Comparison of ENCODE assay signal across 13 cellular contexts in genomic region chr2:134736167-134736885, GRCh38. TPM values are rescaled to one million over a fixed set of nuclear protein-coding genes. Genes with fewer than 3 reads are reported as not detected.
A peak's percentile ranks its signal among the peaks of the same experiment; 100 is the strongest.
DNase-seq lines count a peak whose midpoint lies in the region; ATAC-seq and TF ChIP-seq lines count a peak whose summit lies in the region.
"Had no signal": no experiment of that assay in that cellular context is flagged by ENCODE, and none has a peak within 500 bp of the region (broad histone marks: within the 10 kb centered on the region; RNA-seq: fewer than 3 reads in every experiment).

No MANE protein-coding gene starts in this region.

- in situ Hi-C loops in IMR-90 (cut with MboI; ENCODE audit: low sequenced_read_pairs) = no loop called here
- in situ Hi-C loops in GM13976 (cut with MboI; ENCODE audit: low sequenced_read_pairs, unreplicated experiment) = no loop called here

- no peak overlapping the region for H2BK15ac ChIP-seq in IMR-90 (ENCODE audit: low read depth, low read length)

- no peaks in the 10 kb centered on the region for H4K20me1 ChIP-seq in IMR-90 (ENCODE audit: insufficient read depth, low read length)

- H3K9ac ChIP-seq in IMR-90 (ENCODE audit: low read depth, low read length) = no peak overlapping the region

- no peak for TF ChIP-seq POLR2A in IMR-90 (IDR thresholded peaks at IDR 0.05; ENCODE audit: low read depth, low read length)

- no peak overlapping the region for H3K18ac ChIP-seq in IMR-90 (ENCODE audit: low read depth, low read length)

- H3K4me1 Mint-ChIP-seq in stimulated activated effector memory CD8-positive, alpha-beta T cell treated with anti-CD3 and anti-CD28 coated beads, Interleukin-12 subunit alpha, Interleukin-12 subunit beta, amount 100 ng/mL, for 72 hours = peaks cover 6% of the 10 kb centered on the region

- no CpG with 5 or more reads among the region's 3 CpGs for WGBS in IMR-90 (ENCODE audit: extremely low coverage in 2 of 2, insufficient read length in 1 of 2), 2 experiments

- H3K4me3 ChIP-seq in AG04449 (ENCODE audit: low read depth, low read length) (no peak overlapping the region), IMR-90 (ENCODE audit: insufficient read depth, low read depth, low read length) (no peak overlapping the region)
- H3K4me3 ChIP-seq: tibial artery had no signal

- no peak overlapping the region for H3K4me2 ChIP-seq in IMR-90 (ENCODE audit: low read depth, low read length)

- no peak overlapping the region for H3K27ac ChIP-seq in IMR-90 (ENCODE audit: insufficient read depth, low read length)
- H3K27ac ChIP-seq: tibial artery had no signal

- CTCF ChIA-PET in AG04449 (lab: Yijun Ruan, JAX) (no interaction called here), IMR-90 (lab: Yijun Ruan, JAX) (no interaction called here)

- H3K36me3 Mint-ChIP-seq in stimulated activated effector memory CD8-positive, alpha-beta T cell treated with anti-CD3 and anti-CD28 coated beads, Interleukin-12 subunit alpha, Interleukin-12 subunit beta, amount 100 ng/mL, for 72 hours = no peaks in the 10 kb centered on the region

- H2AK5ac ChIP-seq in IMR-90 (ENCODE audit: low read depth, low read length) = no peak overlapping the region

- no peak overlapping the region for H2BK5ac ChIP-seq in IMR-90 (ENCODE audit: low read depth, low read length, poor library complexity, severe bottlenecking)

- no peak for TF ChIP-seq RAD21 in IMR-90 (IDR thresholded peaks at IDR 0.05; ENCODE audit: low read length)

- intact Hi-C loops in IMR-90 (cut with micrococcal nuclease) = no loop called here

- no peak overlapping the region for H3K14ac ChIP-seq in IMR-90 (replicated peaks; ENCODE audit: low read depth, low read length)

- no peak overlapping the region for H3K23ac ChIP-seq in IMR-90 (ENCODE audit: low read depth, low read length)

- no peaks in the 10 kb centered on the region for H3K9me3 Mint-ChIP-seq in stimulated activated effector memory CD8-positive, alpha-beta T cell treated with anti-CD3 and anti-CD28 coated beads, Interleukin-12 subunit alpha, Interleukin-12 subunit beta, amount 100 ng/mL, for 72 hours

- H3K9me3 ChIP-seq in IMR-90 (ENCODE audit: control insufficient read depth, insufficient read depth, low read length) = no peaks in the 10 kb centered on the region

- no peaks in the 10 kb centered on the region for H3K27me3 ChIP-seq in IMR-90 (ENCODE audit: control insufficient read depth, insufficient read depth, low read length)
- H3K27me3 ChIP-seq: tibial artery had no signal

- dilution Hi-C loops in IMR-90 (cut with HindIII; ENCODE audit: low sequenced_read_pairs, unreplicated experiment) = no loop called here

- DNase-seq in AG04449 (ENCODE audit: low read depth, low spot score) (peak; percentile 7), IMR-90 (peak; percentile 50), T1000 (lab: John Stamatoyannopoulos, UW) (peak; percentile 29), glomerular endothelial cell (ENCODE audit: extremely low read depth, low read depth, low spot score) (peak; percentile 78), GM13976 (ENCODE audit: low spot score) (no peak), omental fat pad (ENCODE audit: low spot score) (no peak)
- no peak for DNase-seq in stimulated activated effector memory CD8-positive, alpha-beta T cell treated with anti-CD3 and anti-CD28 coated beads, Interleukin-12 subunit alpha, Interleukin-12 subunit beta, amount 100 ng/mL, for 72 hours (ENCODE audit: low spot score in 2 of 2)
- DNase-seq in stimulated activated naive CD4-positive, alpha-beta T cell treated with Interleukin-2 at 50 U/mL for 16 hours (lab: John Stamatoyannopoulos, UW) = no peak
- DNase-seq: GOT3; kidney; stimulated activated CD4-positive, alpha-beta T cell treated with anti-CD3 and anti-CD28 coated beads, Interleukin-15, amount 100 ng/mL, for 24 hours; tibial artery had no signal

- no peak overlapping the region for H2AFZ ChIP-seq in IMR-90 (replicated peaks; ENCODE audit: low read length, poor library complexity)

- H4K8ac ChIP-seq in IMR-90 (ENCODE audit: low read depth in 2 of 2, low read length in 2 of 2) = no peak overlapping the region

- BruUV-seq in IMR-90 (replicated peaks; lab: Mats Ljungman, UMichigan) = no TSS peak

- no peak overlapping the region for H3K4me3 Mint-ChIP-seq in stimulated activated effector memory CD8-positive, alpha-beta T cell treated with anti-CD3 and anti-CD28 coated beads, Interleukin-12 subunit alpha, Interleukin-12 subunit beta, amount 100 ng/mL, for 72 hours

- H4K5ac ChIP-seq in IMR-90 (ENCODE audit: low read depth, low read length) = no peak overlapping the region

- no peak overlapping the region for H2BK120ac ChIP-seq in IMR-90 (ENCODE audit: low read depth, low read length)

- ATAC-seq in IMR-90 (ENCODE audit: low read depth) = peak; percentile 60
- ATAC-seq in stimulated activated effector memory CD8-positive, alpha-beta T cell treated with anti-CD3 and anti-CD28 coated beads, Interleukin-12 subunit alpha, Interleukin-12 subunit beta, amount 100 ng/mL, for 72 hours = no peak
- ATAC-seq in omental fat pad (ENCODE audit: low FRiP score) = no peak

- no peak overlapping the region for H2BK20ac ChIP-seq in IMR-90 (ENCODE audit: low read depth, low read length)

- TF ChIP-seq CTCF in AG04449 (IDR thresholded peaks at IDR 0.05; ENCODE audit: insufficient read depth, low read length, missing control alignments) (no peak), IMR-90 (conservative IDR thresholded peaks at IDR 0.05; ENCODE audit: low read depth, low read length) (no peak), GM13976 (IDR thresholded peaks at IDR 0.05; ENCODE audit: borderline replicate concordance, control extremely low read depth, extremely low read depth, insufficient read depth, missing control alignments) (no peak), omental fat pad (IDR thresholded peaks at IDR 0.05) (no peak)

- no peak overlapping the region for H3K27ac Mint-ChIP-seq in stimulated activated effector memory CD8-positive, alpha-beta T cell treated with anti-CD3 and anti-CD28 coated beads, Interleukin-12 subunit alpha, Interleukin-12 subunit beta, amount 100 ng/mL, for 72 hours

- no peak overlapping the region for H2AK9ac ChIP-seq in IMR-90 (replicated peaks; ENCODE audit: low read depth, low read length, poor library complexity)

- H3K4me1 ChIP-seq in IMR-90 (ENCODE audit: control insufficient read depth, insufficient read depth, low read length) = no peaks in the 10 kb centered on the region
- H3K4me1 ChIP-seq: tibial artery had no signal

- H3K4ac ChIP-seq in IMR-90 (ENCODE audit: low read depth, low read length) = no peak overlapping the region

- POLR2A ChIA-PET in AG04449 (lab: Yijun Ruan, JAX) (no interaction called here), IMR-90 (lab: Charles Lee; ENCODE audit: unreplicated experiment) (no interaction called here)

- no peaks in the 10 kb centered on the region for H3K79me1 ChIP-seq in IMR-90 (ENCODE audit: low read depth in 1 of 2, low read length in 2 of 2)

- no peak overlapping the region for H4K91ac ChIP-seq in IMR-90 (ENCODE audit: insufficient read depth, low read depth, low read length)

- H3K36me3 ChIP-seq in IMR-90 (ENCODE audit: control insufficient read depth, insufficient read depth, low read length) = no peaks in the 10 kb centered on the region
- H3K36me3 ChIP-seq: tibial artery had no signal

- H3K9me1 ChIP-seq in IMR-90 (ENCODE audit: insufficient read depth, low read length) = no peaks in the 10 kb centered on the region

- H3K56ac ChIP-seq in IMR-90 (ENCODE audit: extremely low read depth, insufficient read depth, low read length) = no peak overlapping the region

TF ChIP-seq in IMR-90, 13 proteins besides CTCF, POLR2A, EP300 and RAD21:
- TF ChIP-seq MXI1 (IDR thresholded peaks at IDR 0.05; ENCODE audit: borderline replicate concordance, low read depth, low read length) = no peak
- no peak for TF ChIP-seq BHLHE40 (IDR thresholded peaks at IDR 0.05; ENCODE audit: low read depth, low read length)
- no peak for TF ChIP-seq CHD1 (IDR thresholded peaks at IDR 0.05; ENCODE audit: low read depth, low read length)
- TF ChIP-seq ELK1 (IDR thresholded peaks at IDR 0.05; ENCODE audit: borderline replicate concordance, low read depth, low read length) = no peak
- no peak for TF ChIP-seq USF2 (IDR thresholded peaks at IDR 0.05; ENCODE audit: low read depth, low read length)
- no peak for TF ChIP-seq RFX5 (IDR thresholded peaks at IDR 0.05; ENCODE audit: low read depth, low read length)
- TF ChIP-seq NFE2L2 (IDR thresholded peaks at IDR 0.05; ENCODE audit: low read depth, low read length) = no peak
- TF ChIP-seq CEBPB (IDR thresholded peaks at IDR 0.05; ENCODE audit: low read depth, low read length) = no peak
- no peak for TF ChIP-seq RCOR1 (IDR thresholded peaks at IDR 0.05; ENCODE audit: insufficient replicate concordance, low read length)
- no peak for TF ChIP-seq MAFK (IDR thresholded peaks at IDR 0.05; ENCODE audit: low read depth, low read length)
- TF ChIP-seq MAZ (IDR thresholded peaks at IDR 0.05; ENCODE audit: borderline replicate concordance, low read depth, low read length) = no peak
- no peak for TF ChIP-seq FOS (IDR thresholded peaks at IDR 0.05; ENCODE audit: low read depth, low read length)
- TF ChIP-seq SMC3 (IDR thresholded peaks at IDR 0.05; ENCODE audit: low read depth, low read length) = no peak

RNA-seq across cellular contexts. Expression of gene TMEM163, which starts 17.5 kb away (rescaled TPM):
- not detected in 2 replicates for total RNA-seq in IMR-90 (2012; rRNA removed)
- not detected in 2 replicates for polyA plus RNA-seq in IMR-90 (2012; rRNA removed)
- not detected in 2 replicates for polyA plus RNA-seq in IMR-90 (2012; cell fraction: cytosol; rRNA removed)
- polyA plus RNA-seq in IMR-90 (2012; cell fraction: nucleus; rRNA removed; ENCODE audit: low replicate concordance) = not detected in 2 replicates
- 1.6 and 3.2 TPM in 2 replicates for total RNA-seq in glomerular endothelial cell
- 1 to 10 TPM in 2 of 4 donors, under 1 TPM in 2; 0.28 to 6.4 (median 1.2) TPM for total RNA-seq in omental fat pad
- total RNA-seq: A673 had no signal

Comparison
In these comparisons a context has a peak if more than half of its experiments do, and no peak if none do; other contexts are left out.
1. DNase-seq: peak in AG04449 (single experiment), IMR-90 (single experiment), T1000 (single experiment) and glomerular endothelial cell (single experiment); none in stimulated activated effector memory CD8-positive, alpha-beta T cell treated with anti-CD3 and anti-CD28 coated beads, Interleukin-12 subunit alpha, Interleukin-12 subunit beta, amount 100 ng/mL, for 72 hours (0 of 2), stimulated activated naive CD4-positive, alpha-beta T cell treated with Interleukin-2 at 50 U/mL for 16 hours (single experiment), GM13976 (single experiment) and omental fat pad (single experiment).